8 cellular contexts compared by ENCODE assay signal in genomic region chr1:36411674-36412648, GRCh38. TPM values are rescaled to one million over a fixed set of nuclear protein-coding genes. Genes with fewer than 3 reads are reported as not detected.
DNase-seq lines count a peak whose midpoint lies in the region; ATAC-seq, FAIRE-seq and TF ChIP-seq lines count a peak whose summit lies in the region.

No MANE protein-coding gene starts in this region.

- no peaks in the 10 kb centered on the region for H3K36me3 ChIP-seq in RWPE2 (ENCODE audit: low read depth)

- H3K27ac Mint-ChIP-seq in central memory CD8-positive, alpha-beta T cell (ENCODE audit: low read depth) = no peak overlapping the region

- H3K36me3 Mint-ChIP-seq in central memory CD8-positive, alpha-beta T cell (ENCODE audit: insufficient read depth) = peaks cover 2% of the 10 kb centered on the region

- H3K4me1 ChIP-seq in RWPE2 (ENCODE audit: insufficient read depth, poor library complexity, severe bottlenecking) = no peaks in the 10 kb centered on the region

- no peaks in the 10 kb centered on the region for H3K27me3 Mint-ChIP-seq in central memory CD8-positive, alpha-beta T cell

- no peaks in the 10 kb centered on the region for H3K9me3 ChIP-seq in RWPE2 (ENCODE audit: severe bottlenecking)

- TF ChIP-seq CTCF in RWPE2 (IDR thresholded peaks at IDR 0.05; ENCODE audit: poor library complexity, severe bottlenecking) = no peak

- no peak overlapping the region for H3K4me3 Mint-ChIP-seq in central memory CD8-positive, alpha-beta T cell

- no peak for FAIRE-seq in frontal cortex (lab: Jason Lieb, UNC)

- ATAC-seq in RWPE2 (ENCODE audit: low read depth) (peak; percentile 48; the same call in 2 of the 3 replicates), HG02973 (IDR thresholded peaks at IDR 0.05; ENCODE audit: unreplicated experiment) (no peak)
- ATAC-seq in central memory CD8-positive, alpha-beta T cell (replicated peaks; ENCODE audit: extremely low read depth, poor library complexity, severe bottlenecking) = peak; percentile 76

- H3K4me3 ChIP-seq in RWPE2 (ENCODE audit: severe bottlenecking) = no peak overlapping the region

- no peaks in the 10 kb centered on the region for H3K27me3 ChIP-seq in RWPE2 (ENCODE audit: insufficient read depth, poor library complexity, severe bottlenecking)

- H3K4me1 Mint-ChIP-seq in central memory CD8-positive, alpha-beta T cell = peaks cover 7% of the 10 kb centered on the region

- H3K9me3 Mint-ChIP-seq in central memory CD8-positive, alpha-beta T cell = peaks cover 5% of the 10 kb centered on the region

- no peak overlapping the region for H3K27ac ChIP-seq in RWPE2 (ENCODE audit: poor library complexity, severe bottlenecking)

- DNase-seq in SIG-M5 treated with dmso at 0.1 percent for 504 hours (lab: John Stamatoyannopoulos, UW; ENCODE audit: unreplicated experiment) (peak; percentile 42), SIG-M5 (lab: John Stamatoyannopoulos, UW) (no peak), RWPE2 (ENCODE audit: low spot score) (no peak), retina (no peak), frontal cortex (ENCODE audit: low spot score in 2 of 2) (no peak)
- DNase-seq in central memory CD8-positive, alpha-beta T cell (ENCODE audit: low spot score in 2 of 2) = no peak
- DNase-seq in stimulated activated CD4-positive, alpha-beta T cell treated with anti-CD3 and anti-CD28 coated beads, Interleukin-2, amount 100 ng/mL, for 24 hours = peak; percentile 32 to 49

RNA-seq across cellular contexts. Expression of gene LSM10, which starts 14.3 kb away (rescaled TPM):
- total RNA-seq in frontal cortex = 3.3 TPM

RNA-seq across cellular contexts. Expression of gene STK40, which starts 26.2 kb away (rescaled TPM):
- total RNA-seq in frontal cortex = 10.6 TPM

RNA-seq across cellular contexts. Expression of gene OSCP1, which starts 38.3 kb away (rescaled TPM):
- total RNA-seq in frontal cortex = 20.8 TPM

RNA-seq across cellular contexts. Expression of gene MRPS15, which starts 52.2 kb away (rescaled TPM):
- 15.9 TPM for total RNA-seq in frontal cortex

Comparison
In these comparisons a context has a peak if more than half of its experiments do, and no peak if none do; other contexts are left out.
1. DNase-seq: peak in SIG-M5 treated with dmso at 0.1 percent for 504 hours (single experiment) and stimulated activated CD4-positive, alpha-beta T cell treated with anti-CD3 and anti-CD28 coated beads, Interleukin-2, amount 100 ng/mL, for 24 hours (2 of 2); none in SIG-M5 (single experiment), RWPE2 (single experiment), central memory CD8-positive, alpha-beta T cell (0 of 2), retina (single experiment) and frontal cortex (0 of 2).